In the genomic region with DNA sequence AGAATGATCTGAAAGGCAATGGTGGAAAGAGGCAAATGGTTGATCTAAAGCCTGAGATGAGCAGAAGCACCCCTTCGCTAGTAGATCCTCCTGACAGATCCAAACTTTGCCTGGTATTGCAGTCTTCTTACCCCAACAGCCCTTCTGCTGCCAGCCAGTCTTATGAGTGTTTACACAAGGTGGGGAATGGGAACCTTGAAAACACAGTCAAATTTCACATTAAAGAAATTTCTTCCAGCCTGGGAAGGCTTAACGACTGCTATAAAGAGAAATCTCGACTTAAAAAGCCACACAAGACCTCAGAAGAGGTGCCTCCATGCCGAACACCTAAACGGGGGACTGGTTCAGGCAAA, we compare ENCODE assay signal across 15 cellular contexts.
"Had no signal": no experiment of that assay in that cellular context is flagged by ENCODE, and none has a peak within 500 bp of the region (broad histone marks: within the 10 kb centered on the region; RNA-seq: fewer than 3 reads in every experiment).

No MANE protein-coding gene starts in this region.

- H3K36me3 ChIP-seq: esophagus squamous epithelium, pancreas, spleen, tibial nerve had no signal

- H3K4me1 ChIP-seq: esophagus squamous epithelium, right lobe of liver, tibial nerve had no signal

- H3K27me3 ChIP-seq: esophagus squamous epithelium, pancreas, right lobe of liver, spleen, testis, tibial nerve had no signal

- H3K4me3 ChIP-seq: esophagus squamous epithelium, pancreas, right lobe of liver, spleen, testis, tibial nerve had no signal

- H3K27ac ChIP-seq: esophagus squamous epithelium, pancreas, right lobe of liver, spleen, testis, tibial nerve had no signal

- ATAC-seq: naive thymus-derived CD8-positive, alpha-beta T cell; pancreas; right lobe of liver; stimulated activated memory B cell treated with anti-CD40 and anti-IgM and Interleukin-4, amounts not matched to agents 10 μg/mL and 1 μg/mL and 100 μg/mL, for 72 hours had no signal

- H3K9me3 ChIP-seq: esophagus squamous epithelium, pancreas, right lobe of liver, spleen, testis, tibial nerve had no signal

- DNase-seq: cerebellar nuclear complex; esophagus squamous epithelium; foreskin fibroblast; immature natural killer cell; naive thymus-derived CD8-positive, alpha-beta T cell; occipital lobe; pancreas; right lobe of liver; spleen; stimulated activated CD4-positive, alpha-beta T cell treated with anti-CD3 and anti-CD28 coated beads, Interleukin-15, amount 100 ng/mL, for 24 hours; stimulated activated CD4-positive, alpha-beta T cell treated with anti-CD3 and anti-CD28 coated beads, Interleukin-1b, Interleukin-23, amount 100 ng/mL, for 48 hours; stimulated activated CD4-positive, alpha-beta T cell treated with anti-CD3 and anti-CD28 coated beads, Interleukin-4, amount 100 ng/mL, for 24 hours; testis had no signal
